7 cellular contexts compared by ENCODE assay signal in genomic region chr16:89094252-89094901, GRCh38. TPM values are rescaled to one million over a fixed set of nuclear protein-coding genes. Genes with fewer than 3 reads are reported as not detected.
A peak's percentile ranks its signal among the peaks of the same experiment; 100 is the strongest.
DNase-seq lines count a peak whose midpoint lies in the region; ATAC-seq and TF ChIP-seq lines count a peak whose summit lies in the region.

No MANE protein-coding gene starts in this region.

- H3K9me3 ChIP-seq in OCI-LY7 (ENCODE audit: low read length) (no peaks in the 10 kb centered on the region), mammary epithelial cell (replicated peaks; ENCODE audit: insufficient read depth, low read length) (no peaks in the 10 kb centered on the region), lower lobe of right lung (no peaks in the 10 kb centered on the region), upper lobe of left lung (no peaks in the 10 kb centered on the region)

- BruUV-seq in OCI-LY7 (replicated peaks; lab: Mats Ljungman, UMichigan) (no TSS peak), mammary epithelial cell (replicated peaks; lab: Mats Ljungman, UMichigan) (no TSS peak)

- H3K4me3 ChIP-seq in OCI-LY7 (ENCODE audit: low read depth, low read length, poor library complexity, severe bottlenecking) (peak overlapping the region; percentile 99), mammary epithelial cell (replicated peaks in 1 of 3; ENCODE audit: insufficient read depth in 1 of 3, low read depth in 2 of 3, low read length in 3 of 3) (peak overlapping the region; percentile 68 to 91 (median 88)), lower lobe of right lung (peak overlapping the region; percentile 81), upper lobe of left lung (peak overlapping the region; percentile 54 to 98 (median 85))

- intact Hi-C loops in OCI-LY7 (cut with micrococcal nuclease; ENCODE audit: unreplicated experiment) (loop anchor here (10.0 kb wide), 1 partner anchor 280 kb away; the partner anchor contains the start of gene APRT), mammary epithelial cell (cut with micrococcal nuclease) (no loop called here), lower lobe of right lung (cut with DNase I) (no loop called here)

- peak; percentile 39 for DNase-seq in OCI-LY7 (ENCODE audit: low spot score)
- peak; percentile 44 for DNase-seq in mammary epithelial cell
- DNase-seq in lower lobe of right lung: no peak
- DNase-seq in upper lobe of left lung: no peak
- DNase-seq in D341Med (ENCODE audit: low spot score): no peak
- DNase-seq in NCI-H1436 treated with DMSO at 0.1 percent for 48 hours (lab: John Stamatoyannopoulos, UW): no peak

- no peaks in the 10 kb centered on the region for H4K20me1 ChIP-seq in OCI-LY7 (ENCODE audit: insufficient read depth, low read length)
- H4K20me1 ChIP-seq in mammary epithelial cell (ENCODE audit: insufficient read depth, low read length): no peaks in the 10 kb centered on the region

- peaks cover 2% of the 10 kb centered on the region for H3K27me3 ChIP-seq in mammary epithelial cell (ENCODE audit: insufficient read depth, low read length)
- H3K27me3 ChIP-seq in lower lobe of right lung (ENCODE audit: low read depth): peaks cover 3% of the 10 kb centered on the region
- H3K27me3 ChIP-seq in upper lobe of left lung: peaks cover 0 to 4% (median under 1%) of the 10 kb centered on the region in 4 donors

- H3K4me2 ChIP-seq in OCI-LY7 (ENCODE audit: low read length) (peak overlapping the region; percentile 95), mammary epithelial cell (ENCODE audit: insufficient read depth, low read depth, low read length) (peak overlapping the region; percentile 98)

- H3K36me3 ChIP-seq in OCI-LY7 (ENCODE audit: insufficient read depth, low read length) (peaks cover 33% of the 10 kb centered on the region), mammary epithelial cell (ENCODE audit: insufficient read depth, low read length) (no peaks in the 10 kb centered on the region), lower lobe of right lung (peaks cover 7% of the 10 kb centered on the region), upper lobe of left lung (peaks cover 0 to 5% (median 1%) of the 10 kb centered on the region in 4 donors)

- peaks cover 44% of the 10 kb centered on the region for H3K79me2 ChIP-seq in OCI-LY7 (ENCODE audit: insufficient read depth, low read depth, low read length)
- peaks cover 56% of the 10 kb centered on the region for H3K79me2 ChIP-seq in mammary epithelial cell (ENCODE audit: insufficient read depth, low read length)

- WGBS in mammary epithelial cell (ENCODE audit: low coverage, missing lambda C conversion rate): 26% methylated on average over 10 of the region's 21 CpGs
- 20 to 35% methylated on average over 6 to 14 of the region's 21 CpGs for WGBS in upper lobe of left lung, 2 donors

- H3K27ac ChIP-seq in OCI-LY7 (ENCODE audit: low read depth, low read length, poor library complexity, severe bottlenecking) (peak overlapping the region; percentile 98), mammary epithelial cell (ENCODE audit: insufficient read depth, low read depth, low read length) (peak overlapping the region; percentile 34), lower lobe of right lung (peak overlapping the region; percentile 76), upper lobe of left lung (peak overlapping the region; percentile 52 to 89 (median 70))

- TF ChIP-seq EP300 in upper lobe of left lung (IDR thresholded peaks at IDR 0.05): no peak

- no peak for TF ChIP-seq POLR2A in upper lobe of left lung (IDR thresholded peaks at IDR 0.05)

- TF ChIP-seq CTCF in OCI-LY7 (conservative IDR thresholded peaks at IDR 0.05; ENCODE audit: low read length): no peak
- TF ChIP-seq CTCF in mammary epithelial cell (conservative IDR thresholded peaks at IDR 0.05 in 1 of 2, IDR thresholded peaks at IDR 0.05 in 1 of 2; ENCODE audit: extremely low read depth in 1 of 2, insufficient read depth in 1 of 2, low read depth in 1 of 2, low read length in 2 of 2): no peak
- TF ChIP-seq CTCF in lower lobe of right lung (IDR thresholded peaks at IDR 0.05): no peak
- no peak for TF ChIP-seq CTCF in upper lobe of left lung (IDR thresholded peaks at IDR 0.05)

- no peaks in the 10 kb centered on the region for H3K9me2 ChIP-seq in OCI-LY7 (ENCODE audit: insufficient read depth, low read length)

- H3K9ac ChIP-seq in mammary epithelial cell (ENCODE audit: insufficient read depth, low read length): peak overlapping the region; percentile 57

- no peak overlapping the region for H2AFZ ChIP-seq in OCI-LY7 (ENCODE audit: low read length)
- peak overlapping the region; percentile 93 for H2AFZ ChIP-seq in mammary epithelial cell (ENCODE audit: low read depth, low read length)

- dilution Hi-C loops in mammary epithelial cell (cut with HindIII; ENCODE audit: low sequenced_read_pairs): no loop called here

- ATAC-seq in GM21360 (IDR thresholded peaks at IDR 0.05; ENCODE audit: unreplicated experiment): peak; percentile 14
- ATAC-seq in lower lobe of right lung: no peak
- ATAC-seq in upper lobe of left lung (ENCODE audit: low FRiP score in 2 of 2): no peak

- POLR2A ChIA-PET in OCI-LY7 (lab: Charles Lee): interaction anchor here (0.6 kb wide), 1 partner anchor 101 kb away, joined by 3 read pairs; no protein-coding TSS in a partner anchor

- in situ Hi-C loops in mammary epithelial cell (cut with MboI; ENCODE audit: low sequenced_read_pairs in 2 of 2): no loop called here

- CTCF ChIA-PET in OCI-LY7 (lab: Charles Lee; ENCODE audit: unreplicated experiment): interaction anchor here (0.5 kb wide), 1 partner anchor 594 kb away, joined by 8 read pairs; no protein-coding TSS in a partner anchor
- CTCF ChIA-PET in mammary epithelial cell (lab: Charles Lee; ENCODE audit: low non-redundant PET): no interaction called here

- H3K4me1 ChIP-seq in OCI-LY7 (ENCODE audit: insufficient read depth, low read length, poor library complexity, severe bottlenecking): peaks cover 55% of the 10 kb centered on the region
- H3K4me1 ChIP-seq in mammary epithelial cell (ENCODE audit: insufficient read depth, low read length): peaks cover 10% of the 10 kb centered on the region
- peaks cover 31% of the 10 kb centered on the region for H3K4me1 ChIP-seq in lower lobe of right lung
- H3K4me1 ChIP-seq in upper lobe of left lung: peaks cover 28 to 56% (median 38%) of the 10 kb centered on the region in 4 donors

RNA-seq across cellular contexts. Expression of gene ACSF3, which starts 0.7 kb away (rescaled TPM):
- total RNA-seq in OCI-LY7 (2014; rRNA removed; shearing (Covaris generic)): 97.9 and 112 TPM in 2 replicates
- total RNA-seq in OCI-LY7 (2022): 143 and 149 TPM in 2 replicates
- total RNA-seq in mammary epithelial cell: 10 to 100 TPM; 18.0 to 31.8 TPM
- polyA plus RNA-seq in mammary epithelial cell: 13.3 TPM
- 22.6 TPM for polyA minus RNA-seq in mammary epithelial cell
- total RNA-seq in lower lobe of right lung: 31.7 TPM
- total RNA-seq in upper lobe of left lung: 10 to 100 TPM; 30.2 to 97.4 (median 35.3) TPM

Comparison
In these comparisons a context has a peak if more than half of its experiments do, and no peak if none do; other contexts are left out.
1. DNase-seq: peak in OCI-LY7 (single experiment) and mammary epithelial cell (single experiment); none in lower lobe of right lung (single experiment), upper lobe of left lung (0 of 2), D341Med (single experiment) and NCI-H1436 treated with DMSO at 0.1 percent for 48 hours (single experiment).
2. H3K27ac ChIP-seq: peak in every context shown above with its lines; median percentile 98 in OCI-LY7; 76 in lower lobe of right lung; 70 in upper lobe of left lung; 34 in mammary epithelial cell.
3. Peak in every context shown above with its lines, with median percentiles within 50 percentile points of each other: H3K4me3 ChIP-seq.